In the genomic region with DNA sequence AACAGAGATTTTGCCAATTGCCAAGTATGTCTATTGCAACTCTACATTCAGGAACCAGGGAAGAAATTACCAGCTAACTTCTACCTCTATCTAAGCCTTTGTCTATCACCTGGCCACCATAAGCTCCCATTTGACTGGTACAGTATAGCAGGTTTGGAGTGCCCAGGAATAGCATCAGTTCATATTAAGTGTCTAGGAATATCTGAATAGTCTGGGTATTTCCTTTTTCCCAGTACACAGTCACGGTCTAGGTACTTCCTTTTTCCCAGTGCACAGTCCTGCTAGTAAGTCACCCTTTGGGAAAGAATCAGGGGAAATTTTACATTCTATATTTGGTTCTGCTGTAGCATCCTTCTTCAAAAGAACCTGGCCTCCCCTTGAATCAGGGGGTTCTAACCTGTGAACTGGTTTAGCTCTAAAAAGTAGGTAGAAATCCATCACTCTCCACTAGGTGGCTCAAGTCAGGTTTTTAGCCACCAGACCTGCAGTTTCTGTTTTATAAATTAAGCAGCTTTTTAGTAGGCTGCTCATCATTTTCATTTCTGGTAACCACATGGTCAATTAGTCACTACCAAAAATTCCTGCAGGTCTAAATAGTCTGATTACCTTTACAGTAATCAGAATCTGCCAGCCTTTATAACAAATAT, we compare ENCODE assay signal across 9 cellular contexts. TPM values are rescaled to one million over a fixed set of nuclear protein-coding genes. Genes with fewer than 3 reads are reported as not detected.
DNase-seq lines count a peak whose midpoint lies in the region; ATAC-seq and TF ChIP-seq lines count a peak whose summit lies in the region.
"Had no signal": no experiment of that assay in that cellular context is flagged by ENCODE, and none has a peak within 500 bp of the region (broad histone marks: within the 10 kb centered on the region; RNA-seq: fewer than 3 reads in every experiment).

No MANE protein-coding gene starts in this region.

- no peaks in the 10 kb centered on the region for H3K79me2 ChIP-seq in PC-3 (ENCODE audit: low read length)
- H3K79me2 ChIP-seq in fibroblast of lung (ENCODE audit: control insufficient read depth, insufficient read depth, low read length), result no peaks in the 10 kb centered on the region

- in situ Hi-C loops in transverse colon (cut with MboI; ENCODE audit: low pct_ligation_motif_present in 1 of 4, low pct_unique_long_range_greater_than_20kb in 1 of 4, low sequenced_read_pairs in 3 of 4), result no loop called here

- H3K9me3 ChIP-seq in PC-3 (ENCODE audit: low read length) (no peaks in the 10 kb centered on the region), fibroblast of lung (ENCODE audit: control insufficient read depth, insufficient read depth, low read depth, low read length) (no peaks in the 10 kb centered on the region), transverse colon (no peaks in the 10 kb centered on the region)

- peak; percentile 3 for DNase-seq in NCI-H1092 treated with DMSO at 0.1 percent for 48 hours (lab: John Stamatoyannopoulos, UW)
- no peak for DNase-seq in NCI-H1092 (lab: John Stamatoyannopoulos, UW)
- peak; percentile 42 for DNase-seq in PC-3
- DNase-seq in fibroblast of lung (ENCODE audit: low read depth in 2 of 2), result peak; percentile 20 to 40
- no peak for DNase-seq in transverse colon
- DNase-seq in NCI-H187 treated with DMSO at 0.1 percent for 48 hours (lab: John Stamatoyannopoulos, UW), result no peak

- no peak overlapping the region for H2AFZ ChIP-seq in PC-3 (ENCODE audit: low read length)
- H2AFZ ChIP-seq in fibroblast of lung (ENCODE audit: low read length), result no peak overlapping the region

- H3K4me3 ChIP-seq in PC-3 (ENCODE audit: low read length), result no peak overlapping the region
- H3K4me3 ChIP-seq in fibroblast of lung (replicated peaks in 1 of 4; ENCODE audit: control extremely low read depth in 1 of 4, insufficient read depth in 1 of 4, low read depth in 3 of 4, low read length in 4 of 4), result no peak overlapping the region
- H3K4me3 ChIP-seq in transverse colon, result no peak overlapping the region
- H3K4me3 ChIP-seq: BLaER1 treated with 17β-estradiol and CSF1 and Interleukin-3, amounts not matched to agents 10 nM and 100 nM had no signal

- TF ChIP-seq CTCF in PC-3 (conservative IDR thresholded peaks at IDR 0.05; ENCODE audit: low read depth, low read length), result peak; percentile 77
- TF ChIP-seq CTCF in fibroblast of lung (conservative IDR thresholded peaks at IDR 0.05 in 1 of 2, IDR thresholded peaks at IDR 0.05 in 1 of 2; ENCODE audit: low read depth in 1 of 2, low read length in 2 of 2), result peak; percentile 55 to 64
- TF ChIP-seq CTCF in transverse colon (IDR thresholded peaks at IDR 0.05), result peak in 3 of 5 experiments; percentile 19 to 40 (median 25)

- whole genome bisulfite sequencing in transverse colon (ENCODE audit: low coverage in 1 of 2), 2 donors, result 57 to 76% methylated on average over 1 of the region's 1 CpG

- H3K4me1 ChIP-seq in PC-3 (ENCODE audit: insufficient read depth, low read length), result no peaks in the 10 kb centered on the region
- no peaks in the 10 kb centered on the region for H3K4me1 ChIP-seq in fibroblast of lung (ENCODE audit: control insufficient read depth, extremely low read depth, insufficient read depth, low read length)
- no peaks in the 10 kb centered on the region for H3K4me1 ChIP-seq in transverse colon

- H4K20me1 ChIP-seq in PC-3 (ENCODE audit: low read length), result no peaks in the 10 kb centered on the region
- H4K20me1 ChIP-seq in fibroblast of lung (ENCODE audit: control insufficient read depth, extremely low read depth, insufficient read depth, low read length), result no peaks in the 10 kb centered on the region
- H4K20me1 ChIP-seq: BLaER1 treated with 17β-estradiol and CSF1 and Interleukin-3, amounts not matched to agents 10 nM and 100 nM had no signal

- ATAC-seq in GM18873 (IDR thresholded peaks at IDR 0.05; ENCODE audit: low FRiP score, unreplicated experiment), result peak; percentile 88
- peak; percentile 90 for ATAC-seq in HG02981 (IDR thresholded peaks at IDR 0.05; ENCODE audit: unreplicated experiment)
- ATAC-seq in PC-3, result peak; percentile 55

- H3K4me2 ChIP-seq in PC-3 (ENCODE audit: low read length) (no peak overlapping the region), fibroblast of lung (ENCODE audit: extremely low read depth, insufficient read depth, low read length) (no peak overlapping the region)

- POLR2A ChIA-PET in PC-3 (lab: Charles Lee; ENCODE audit: unreplicated experiment), result no interaction called here

- no peaks in the 10 kb centered on the region for H3K9me2 ChIP-seq in PC-3 (replicated peaks; ENCODE audit: low read length)

- no peak overlapping the region for H3K27ac ChIP-seq in PC-3 (ENCODE audit: low read length)
- no peak overlapping the region for H3K27ac ChIP-seq in fibroblast of lung (ENCODE audit: insufficient read depth, low read length)
- H3K27ac ChIP-seq in transverse colon, result no peak overlapping the region

- CTCF ChIA-PET in PC-3 (lab: Charles Lee), result interaction anchor here (1.0 to 1.2 kb wide), 2 partner anchors 49 to 101 kb away, joined by 5 to 13 read pairs; a partner anchor contains a TSS

- H3K36me3 ChIP-seq in PC-3 (ENCODE audit: low read depth, low read length), result no peaks in the 10 kb centered on the region
- no peaks in the 10 kb centered on the region for H3K36me3 ChIP-seq in fibroblast of lung (ENCODE audit: control insufficient read depth, insufficient read depth, low read length)
- H3K36me3 ChIP-seq in transverse colon, result no peaks in the 10 kb centered on the region
- H3K36me3 ChIP-seq: BLaER1 treated with 17β-estradiol and CSF1 and Interleukin-3, amounts not matched to agents 10 nM and 100 nM had no signal

- no peak for TF ChIP-seq POLR2A in transverse colon (IDR thresholded peaks at IDR 0.05)

- no TSS peak for BruUV-seq in PC-3 (replicated peaks; lab: Mats Ljungman, UMichigan)

- H3K9ac ChIP-seq in PC-3 (ENCODE audit: low read length) (no peak overlapping the region), fibroblast of lung (ENCODE audit: insufficient read depth, low read length) (no peak overlapping the region)
- H3K9ac ChIP-seq: BLaER1 treated with 17β-estradiol and CSF1 and Interleukin-3, amounts not matched to agents 10 nM and 100 nM had no signal

- 0 out of 2 replicates have a peak, but pooled peaks cover 2% of the 10 kb centered on the region for H3K27me3 ChIP-seq in PC-3 (ENCODE audit: low read length)
- H3K27me3 ChIP-seq in fibroblast of lung (ENCODE audit: control insufficient read depth, insufficient read depth, low read length), result no peaks in the 10 kb centered on the region
- H3K27me3 ChIP-seq in transverse colon, result no peaks in the 10 kb centered on the region
- H3K27me3 ChIP-seq: BLaER1 treated with 17β-estradiol and CSF1 and Interleukin-3, amounts not matched to agents 10 nM and 100 nM had no signal

- no peaks in the 10 kb centered on the region for H3F3A ChIP-seq in PC-3 (ENCODE audit: low read length, unreplicated experiment)

- intact Hi-C loops in PC-3 (cut with micrococcal nuclease) (loop anchor here (1.0 kb wide), 1 partner anchor 50 kb away; a partner anchor contains a TSS), transverse colon (cut with DNase I; ENCODE audit: low total_unique reads) (no loop called here)

- no peak for TF ChIP-seq EP300 in transverse colon (IDR thresholded peaks at IDR 0.05; ENCODE audit: low read depth)

RNA-seq across cellular contexts. Expression of a gene that starts 49.3 kb away (rescaled TPM):
- total RNA-seq in PC-3 (2014; rRNA removed) (49.0 and 62.9 TPM in 2 replicates), fibroblast of lung (70.1 and 102 TPM in 2 replicates), transverse colon (10 to 100 TPM; 27.4 to 37.9 (median 35.5) TPM)
- 50.7 and 86.7 TPM in 2 replicates for polyA plus RNA-seq in fibroblast of lung
- 57.0 and 94.0 TPM in 2 replicates for polyA plus RNA-seq in fibroblast of lung (2012)
- 4.9 and 5.3 TPM in 2 replicates for polyA minus RNA-seq in fibroblast of lung (ENCODE audit: low replicate concordance)

Comparison
In these comparisons a context has a peak if more than half of its experiments do, and no peak if none do; other contexts are left out.
1. DNase-seq: peak in NCI-H1092 treated with DMSO at 0.1 percent for 48 hours (single experiment), PC-3 (single experiment) and fibroblast of lung (2 of 2); none in NCI-H1092 (single experiment), transverse colon (single experiment) and NCI-H187 treated with DMSO at 0.1 percent for 48 hours (single experiment).
2. CTCF ChIP-seq: peak in every context shown above with its lines; median percentile 77 in PC-3; 60 in fibroblast of lung; 25 in transverse colon.
3. Peak in every context shown above with its lines, with median percentiles within 50 percentile points of each other: ATAC-seq.